24 cellular contexts compared by ENCODE assay signal in genomic region chr3:63042866-63043265, GRCh38.
"Had no signal": no experiment of that assay in that cellular context is flagged by ENCODE, and none has a peak within 500 bp of the region (broad histone marks: within the 10 kb centered on the region; RNA-seq: fewer than 3 reads in every experiment).

No MANE protein-coding gene starts in this region.

- H3K79me2 ChIP-seq: hepatocyte had no signal

- H3K27ac ChIP-seq: hepatocyte, left ventricle myocardium inferior, ovary, skin epidermis, testis, thyroid gland, transverse colon, upper lobe of left lung had no signal

- H3K4me1 Mint-ChIP-seq: mesothelial cell of epicardium, naive B cell had no signal

- H3K4me3 ChIP-seq: hepatocyte, left ventricle myocardium inferior, lung, ovary, skin epidermis, testis, thyroid gland, transverse colon, upper lobe of left lung had no signal

- H3K27me3 Mint-ChIP-seq: natural killer cell treated with Interleukin-12 subunit alpha and Interleukin-12 subunit beta and Interleukin-15 and Interleukin-18, amount 100 ng/mL, for 72 hours; progenitor cell of endocrine pancreas; stimulated activated naive B cell treated with anti-CD40 and anti-IgM and Interleukin-4, amounts not matched to agents 10 μg/mL and 1 μg/mL and 100 μg/mL, for 72 hours; stimulated activated naive CD8-positive, alpha-beta T cell treated with anti-CD3 and anti-CD28 coated beads, Interleukin-15, Interleukin-2, amounts not matched to agents 100 ng/mL and 50 ng/mL, for 24 hours had no signal

- H3K36me3 ChIP-seq: left ventricle myocardium inferior, ovary, thyroid gland, transverse colon, upper lobe of left lung had no signal

- DNase-seq: islet precursor cell; left ventricle myocardium inferior; mesendoderm; naive B cell; ovary; retina; right cardiac atrium; stimulated activated CD4-positive, alpha-beta T cell treated with anti-CD3 and anti-CD28 coated beads, Interleukin-12 subunit alpha, Interleukin-12 subunit beta, amount 100 ng/mL, for 4 hours; stimulated activated CD4-positive, alpha-beta T cell treated with anti-CD3 and anti-CD28 coated beads, Interleukin-15, amount 100 ng/mL, for 24 hours; stimulated activated CD4-positive, alpha-beta T cell treated with anti-CD3 and anti-CD28 coated beads, Interleukin-2, amount 100 ng/mL, for 24 hours; stimulated activated CD4-positive, alpha-beta T cell treated with anti-CD3 and anti-CD28 coated beads, Interleukin-4, amount 100 ng/mL, for 1 hour; stimulated activated naive B cell treated with anti-CD40 and anti-IgM and Interleukin-4, amounts not matched to agents 10 μg/mL and 1 μg/mL and 100 μg/mL, for 72 hours; testis; upper lobe of left lung had no signal

- H3K4me2 ChIP-seq: hepatocyte had no signal

- H3K27ac Mint-ChIP-seq: mesothelial cell of epicardium; naive B cell; natural killer cell treated with Interleukin-12 subunit alpha and Interleukin-12 subunit beta and Interleukin-15 and Interleukin-18, amount 100 ng/mL, for 72 hours; progenitor cell of endocrine pancreas; stimulated activated naive B cell treated with anti-CD40 and anti-IgM and Interleukin-4, amounts not matched to agents 10 μg/mL and 1 μg/mL and 100 μg/mL, for 72 hours; stimulated activated naive CD8-positive, alpha-beta T cell treated with anti-CD3 and anti-CD28 coated beads, Interleukin-15, Interleukin-2, amounts not matched to agents 100 ng/mL and 50 ng/mL, for 24 hours had no signal

- H3K27me3 ChIP-seq: hepatocyte, ovary, testis, thyroid gland, transverse colon, upper lobe of left lung had no signal

- H2AFZ ChIP-seq: hepatocyte had no signal

- H3K4me1 ChIP-seq: left ventricle myocardium inferior, testis, thyroid gland, upper lobe of left lung had no signal

- ATAC-seq: natural killer cell treated with Interleukin-12 subunit alpha and Interleukin-12 subunit beta and Interleukin-15 and Interleukin-18, amount 100 ng/mL, for 72 hours; right cardiac atrium; sciatic nerve; stimulated activated naive B cell treated with anti-CD40 and anti-IgM and Interleukin-4, amounts not matched to agents 10 μg/mL and 1 μg/mL and 100 μg/mL, for 72 hours had no signal

- H3K36me3 Mint-ChIP-seq: mesothelial cell of epicardium; naive B cell; natural killer cell treated with Interleukin-12 subunit alpha and Interleukin-12 subunit beta and Interleukin-15 and Interleukin-18, amount 100 ng/mL, for 72 hours; stimulated activated naive B cell treated with anti-CD40 and anti-IgM and Interleukin-4, amounts not matched to agents 10 μg/mL and 1 μg/mL and 100 μg/mL, for 72 hours had no signal

- H3K9me3 ChIP-seq: left ventricle myocardium inferior, ovary, testis, thyroid gland, transverse colon, upper lobe of left lung had no signal

- H3K4me3 Mint-ChIP-seq: mesothelial cell of epicardium; naive B cell; natural killer cell treated with Interleukin-12 subunit alpha and Interleukin-12 subunit beta and Interleukin-15 and Interleukin-18, amount 100 ng/mL, for 72 hours; stimulated activated naive B cell treated with anti-CD40 and anti-IgM and Interleukin-4, amounts not matched to agents 10 μg/mL and 1 μg/mL and 100 μg/mL, for 72 hours; stimulated activated naive CD8-positive, alpha-beta T cell treated with anti-CD3 and anti-CD28 coated beads, Interleukin-15, Interleukin-2, amounts not matched to agents 100 ng/mL and 50 ng/mL, for 24 hours had no signal
